ENCODE assay signal across 1 cellular context in the genomic region with DNA sequence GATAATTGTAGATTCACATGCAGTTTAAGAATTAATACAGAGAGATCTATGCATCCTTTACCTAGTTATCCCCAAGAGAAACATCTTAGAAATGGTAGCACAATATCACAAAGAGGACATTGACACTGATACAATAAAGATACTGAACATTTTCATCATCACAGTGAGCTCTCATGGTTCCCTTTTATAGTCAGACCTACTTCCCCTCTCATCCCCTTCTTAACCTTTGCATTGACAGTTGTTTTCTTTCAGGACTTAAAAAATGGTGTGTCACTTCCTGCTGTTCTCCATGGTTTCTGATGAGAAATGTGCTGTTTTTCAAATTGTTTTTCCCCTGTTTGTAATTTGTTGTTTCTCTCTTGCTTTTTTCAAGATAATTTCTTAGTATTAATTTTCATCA.
TF ChIP-seq lines count a peak whose summit lies in the region.

No MANE protein-coding gene starts in this region.

TF ChIP-seq in WTC11, 78 proteins besides CTCF, POLR2A, EP300 and RAD21 (continued from another document):
- TF ChIP-seq, protein P1, sequence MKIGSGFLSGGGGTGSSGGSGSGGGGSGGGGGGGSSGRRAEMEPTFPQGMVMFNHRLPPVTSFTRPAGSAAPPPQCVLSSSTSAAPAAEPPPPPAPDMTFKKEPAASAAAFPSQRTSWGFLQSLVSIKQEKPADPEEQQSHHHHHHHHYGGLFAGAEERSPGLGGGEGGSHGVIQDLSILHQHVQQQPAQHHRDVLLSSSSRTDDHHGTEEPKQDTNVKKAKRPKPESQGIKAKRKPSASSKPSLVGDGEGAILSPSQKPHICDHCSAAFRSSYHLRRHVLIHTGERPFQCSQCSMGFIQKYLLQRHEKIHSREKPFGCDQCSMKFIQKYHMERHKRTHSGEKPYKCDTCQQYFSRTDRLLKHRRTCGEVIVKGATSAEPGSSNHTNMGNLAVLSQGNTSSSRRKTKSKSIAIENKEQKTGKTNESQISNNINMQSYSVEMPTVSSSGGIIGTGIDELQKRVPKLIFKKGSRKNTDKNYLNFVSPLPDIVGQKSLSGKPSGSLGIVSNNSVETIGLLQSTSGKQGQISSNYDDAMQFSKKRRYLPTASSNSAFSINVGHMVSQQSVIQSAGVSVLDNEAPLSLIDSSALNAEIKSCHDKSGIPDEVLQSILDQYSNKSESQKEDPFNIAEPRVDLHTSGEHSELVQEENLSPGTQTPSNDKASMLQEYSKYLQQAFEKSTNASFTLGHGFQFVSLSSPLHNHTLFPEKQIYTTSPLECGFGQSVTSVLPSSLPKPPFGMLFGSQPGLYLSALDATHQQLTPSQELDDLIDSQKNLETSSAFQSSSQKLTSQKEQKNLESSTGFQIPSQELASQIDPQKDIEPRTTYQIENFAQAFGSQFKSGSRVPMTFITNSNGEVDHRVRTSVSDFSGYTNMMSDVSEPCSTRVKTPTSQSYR (CRISPR knock-in tag; IDR thresholded peaks at IDR 0.05) = no peak
